In the genomic region with DNA sequence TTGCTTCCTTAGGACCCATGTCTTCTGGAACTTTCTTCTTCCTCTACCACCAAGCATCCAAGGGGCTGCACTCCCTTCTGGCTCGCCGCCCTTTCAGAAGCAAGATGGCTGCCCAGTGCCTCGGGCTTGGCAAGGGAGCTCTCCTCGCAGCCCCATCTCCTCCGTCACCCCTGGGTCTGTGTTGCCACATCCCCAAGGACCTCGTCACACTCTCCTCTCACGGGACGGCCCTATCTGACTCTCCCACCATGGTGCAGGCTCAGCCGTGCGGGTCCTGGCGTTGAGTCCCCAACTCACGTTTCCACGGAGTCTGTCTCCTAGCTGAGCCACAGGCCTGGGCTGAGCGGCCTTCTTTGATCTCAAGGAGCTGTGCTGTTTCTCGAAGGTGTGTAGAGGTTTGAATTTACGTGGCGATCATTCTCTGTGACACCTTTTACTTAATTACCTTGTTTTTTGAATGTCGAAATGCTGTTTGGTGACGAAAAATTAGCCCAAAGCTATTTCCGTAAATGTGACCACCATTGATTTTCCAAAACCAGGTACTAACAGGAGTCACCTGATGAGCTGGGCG, we compare ENCODE assay signal across 2 cellular contexts.
TF ChIP-seq lines count a peak whose summit lies in the region.

No MANE protein-coding gene starts in this region.

TF ChIP-seq in HCT116, 20 proteins besides CTCF, POLR2A, EP300 and RAD21:
- no peak for TF ChIP-seq TCF7L2 (IDR thresholded peaks at IDR 0.05; ENCODE audit: borderline replicate concordance, extremely low read depth, insufficient read depth, insufficient read length)
- TF ChIP-seq EGR1 (IDR thresholded peaks at IDR 0.05; ENCODE audit: low read depth) = no peak
- no peak for TF ChIP-seq FOSL1 (IDR thresholded peaks at IDR 0.05; ENCODE audit: low read depth)
- TF ChIP-seq, protein P1, sequence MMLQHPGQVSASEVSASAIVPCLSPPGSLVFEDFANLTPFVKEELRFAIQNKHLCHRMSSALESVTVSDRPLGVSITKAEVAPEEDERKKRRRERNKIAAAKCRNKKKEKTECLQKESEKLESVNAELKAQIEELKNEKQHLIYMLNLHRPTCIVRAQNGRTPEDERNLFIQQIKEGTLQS (IDR thresholded peaks at IDR 0.05) = no peak
- TF ChIP-seq, protein P2, sequence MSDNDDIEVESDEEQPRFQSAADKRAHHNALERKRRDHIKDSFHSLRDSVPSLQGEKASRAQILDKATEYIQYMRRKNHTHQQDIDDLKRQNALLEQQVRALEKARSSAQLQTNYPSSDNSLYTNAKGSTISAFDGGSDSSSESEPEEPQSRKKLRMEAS (IDR thresholded peaks at IDR 0.05) = no peak
- TF ChIP-seq ZNF274 (IDR thresholded peaks at IDR 0.05; ENCODE audit: low read depth, low read length) = no peak

TF ChIP-seq in K562, 482 proteins besides CTCF, POLR2A, EP300 and RAD21:
- TF ChIP-seq, protein P3, sequence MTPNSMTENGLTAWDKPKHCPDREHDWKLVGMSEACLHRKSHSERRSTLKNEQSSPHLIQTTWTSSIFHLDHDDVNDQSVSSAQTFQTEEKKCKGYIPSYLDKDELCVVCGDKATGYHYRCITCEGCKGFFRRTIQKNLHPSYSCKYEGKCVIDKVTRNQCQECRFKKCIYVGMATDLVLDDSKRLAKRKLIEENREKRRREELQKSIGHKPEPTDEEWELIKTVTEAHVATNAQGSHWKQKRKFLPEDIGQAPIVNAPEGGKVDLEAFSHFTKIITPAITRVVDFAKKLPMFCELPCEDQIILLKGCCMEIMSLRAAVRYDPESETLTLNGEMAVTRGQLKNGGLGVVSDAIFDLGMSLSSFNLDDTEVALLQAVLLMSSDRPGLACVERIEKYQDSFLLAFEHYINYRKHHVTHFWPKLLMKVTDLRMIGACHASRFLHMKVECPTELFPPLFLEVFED (CRISPR knock-in tag; conservative IDR thresholded peaks at IDR 0.05) = no peak
- TF ChIP-seq EP400 (IDR thresholded peaks at IDR 0.05) (no peak), RFX1 (IDR thresholded peaks at IDR 0.05) (no peak), KDM4B (IDR thresholded peaks at IDR 0.05; ENCODE audit: borderline replicate concordance in 2 of 2, low read depth in 1 of 2) (no peak), CHD1 (IDR thresholded peaks at IDR 0.05; ENCODE audit: low read length) (no peak), MBD2 (IDR thresholded peaks at IDR 0.05; ENCODE audit: borderline replicate concordance, low read depth) (no peak), TAF9B (IDR thresholded peaks at IDR 0.05; ENCODE audit: partially characterized antibody) (no peak), GTF2F1 (IDR thresholded peaks at IDR 0.05; ENCODE audit: low read depth, low read length) (no peak), BRD9 (IDR thresholded peaks at IDR 0.05; ENCODE audit: low read depth, partially characterized antibody) (no peak), PHTF2 (CRISPR knock-in tag; IDR thresholded peaks at IDR 0.05) (no peak), ZNF436 (CRISPR knock-in tag; IDR thresholded peaks at IDR 0.05) (no peak)
- TF ChIP-seq, protein P4, sequence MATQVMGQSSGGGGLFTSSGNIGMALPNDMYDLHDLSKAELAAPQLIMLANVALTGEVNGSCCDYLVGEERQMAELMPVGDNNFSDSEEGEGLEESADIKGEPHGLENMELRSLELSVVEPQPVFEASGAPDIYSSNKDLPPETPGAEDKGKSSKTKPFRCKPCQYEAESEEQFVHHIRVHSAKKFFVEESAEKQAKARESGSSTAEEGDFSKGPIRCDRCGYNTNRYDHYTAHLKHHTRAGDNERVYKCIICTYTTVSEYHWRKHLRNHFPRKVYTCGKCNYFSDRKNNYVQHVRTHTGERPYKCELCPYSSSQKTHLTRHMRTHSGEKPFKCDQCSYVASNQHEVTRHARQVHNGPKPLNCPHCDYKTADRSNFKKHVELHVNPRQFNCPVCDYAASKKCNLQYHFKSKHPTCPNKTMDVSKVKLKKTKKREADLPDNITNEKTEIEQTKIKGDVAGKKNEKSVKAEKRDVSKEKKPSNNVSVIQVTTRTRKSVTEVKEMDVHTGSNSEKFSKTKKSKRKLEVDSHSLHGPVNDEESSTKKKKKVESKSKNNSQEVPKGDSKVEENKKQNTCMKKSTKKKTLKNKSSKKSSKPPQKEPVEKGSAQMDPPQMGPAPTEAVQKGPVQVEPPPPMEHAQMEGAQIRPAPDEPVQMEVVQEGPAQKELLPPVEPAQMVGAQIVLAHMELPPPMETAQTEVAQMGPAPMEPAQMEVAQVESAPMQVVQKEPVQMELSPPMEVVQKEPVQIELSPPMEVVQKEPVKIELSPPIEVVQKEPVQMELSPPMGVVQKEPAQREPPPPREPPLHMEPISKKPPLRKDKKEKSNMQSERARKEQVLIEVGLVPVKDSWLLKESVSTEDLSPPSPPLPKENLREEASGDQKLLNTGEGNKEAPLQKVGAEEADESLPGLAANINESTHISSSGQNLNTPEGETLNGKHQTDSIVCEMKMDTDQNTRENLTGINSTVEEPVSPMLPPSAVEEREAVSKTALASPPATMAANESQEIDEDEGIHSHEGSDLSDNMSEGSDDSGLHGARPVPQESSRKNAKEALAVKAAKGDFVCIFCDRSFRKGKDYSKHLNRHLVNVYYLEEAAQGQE (CRISPR knock-in tag; IDR thresholded peaks at IDR 0.05; ENCODE audit: low read depth) = no peak
